In the genomic region with DNA sequence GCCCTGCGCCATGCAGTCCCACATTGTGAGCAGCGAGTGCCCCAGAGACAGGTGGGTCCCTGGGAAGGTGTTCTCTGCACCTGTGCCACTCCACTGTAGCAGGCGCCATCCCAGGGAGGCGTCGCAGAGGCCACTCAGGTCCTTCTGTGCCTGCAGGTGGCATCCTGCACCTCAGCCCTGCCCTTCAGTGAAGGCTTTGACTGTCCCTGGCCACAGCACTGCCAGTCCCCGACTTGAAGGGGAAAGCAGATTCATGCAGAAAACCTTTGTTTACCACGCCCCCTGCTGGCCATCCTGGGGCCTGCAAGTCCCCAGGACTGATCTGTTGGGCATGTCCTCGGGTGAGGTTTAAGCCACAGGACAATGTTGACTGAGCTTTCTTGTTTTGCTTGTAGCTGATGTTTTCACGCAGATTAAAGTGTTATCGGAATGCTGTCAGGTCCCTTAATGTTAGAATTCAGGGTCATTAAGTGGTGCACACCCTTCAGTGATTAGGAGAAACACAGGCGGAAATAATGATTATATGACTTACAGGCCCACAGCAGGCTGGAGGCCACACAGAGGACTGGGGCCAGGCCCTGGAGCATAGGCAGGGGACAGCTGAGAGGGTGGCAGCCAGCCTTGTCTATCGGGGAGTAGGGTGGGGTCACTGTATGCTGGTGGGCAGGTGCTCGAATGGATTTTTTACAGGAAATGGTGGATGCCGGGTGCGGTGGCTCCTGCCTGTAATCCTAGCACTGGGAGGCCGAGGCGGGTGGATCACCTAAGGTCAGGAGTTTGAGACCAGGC, we compare ENCODE assay signal across 1 cellular context.
TF ChIP-seq lines count a peak whose summit lies in the region.

No MANE protein-coding gene starts in this region.

TF ChIP-seq in neural cell, 6 proteins besides CTCF, POLR2A, EP300 and RAD21:
- TF ChIP-seq EZH2 (IDR thresholded peaks at IDR 0.05; ENCODE audit: borderline replicate concordance, insufficient read depth, low read length, poor library complexity, severe bottlenecking), result no peak
- TF ChIP-seq POLR2AphosphoS5 (IDR thresholded peaks at IDR 0.05), result peak; percentile 68
- TF ChIP-seq SMC3 (conservative IDR thresholded peaks at IDR 0.05; ENCODE audit: poor library complexity), result peak; percentile 81
- peak; percentile 81 for TF ChIP-seq TAF1 (IDR thresholded peaks at IDR 0.05; ENCODE audit: low read depth)
- no peak for TF ChIP-seq MXI1 (conservative IDR thresholded peaks at IDR 0.05; ENCODE audit: poor library complexity, severe bottlenecking)
- TF ChIP-seq, protein P1, sequence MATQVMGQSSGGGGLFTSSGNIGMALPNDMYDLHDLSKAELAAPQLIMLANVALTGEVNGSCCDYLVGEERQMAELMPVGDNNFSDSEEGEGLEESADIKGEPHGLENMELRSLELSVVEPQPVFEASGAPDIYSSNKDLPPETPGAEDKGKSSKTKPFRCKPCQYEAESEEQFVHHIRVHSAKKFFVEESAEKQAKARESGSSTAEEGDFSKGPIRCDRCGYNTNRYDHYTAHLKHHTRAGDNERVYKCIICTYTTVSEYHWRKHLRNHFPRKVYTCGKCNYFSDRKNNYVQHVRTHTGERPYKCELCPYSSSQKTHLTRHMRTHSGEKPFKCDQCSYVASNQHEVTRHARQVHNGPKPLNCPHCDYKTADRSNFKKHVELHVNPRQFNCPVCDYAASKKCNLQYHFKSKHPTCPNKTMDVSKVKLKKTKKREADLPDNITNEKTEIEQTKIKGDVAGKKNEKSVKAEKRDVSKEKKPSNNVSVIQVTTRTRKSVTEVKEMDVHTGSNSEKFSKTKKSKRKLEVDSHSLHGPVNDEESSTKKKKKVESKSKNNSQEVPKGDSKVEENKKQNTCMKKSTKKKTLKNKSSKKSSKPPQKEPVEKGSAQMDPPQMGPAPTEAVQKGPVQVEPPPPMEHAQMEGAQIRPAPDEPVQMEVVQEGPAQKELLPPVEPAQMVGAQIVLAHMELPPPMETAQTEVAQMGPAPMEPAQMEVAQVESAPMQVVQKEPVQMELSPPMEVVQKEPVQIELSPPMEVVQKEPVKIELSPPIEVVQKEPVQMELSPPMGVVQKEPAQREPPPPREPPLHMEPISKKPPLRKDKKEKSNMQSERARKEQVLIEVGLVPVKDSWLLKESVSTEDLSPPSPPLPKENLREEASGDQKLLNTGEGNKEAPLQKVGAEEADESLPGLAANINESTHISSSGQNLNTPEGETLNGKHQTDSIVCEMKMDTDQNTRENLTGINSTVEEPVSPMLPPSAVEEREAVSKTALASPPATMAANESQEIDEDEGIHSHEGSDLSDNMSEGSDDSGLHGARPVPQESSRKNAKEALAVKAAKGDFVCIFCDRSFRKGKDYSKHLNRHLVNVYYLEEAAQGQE (IDR thresholded peaks at IDR 0.05; ENCODE audit: borderline replicate concordance), result peak; percentile 58
